Comparison of ENCODE assay signal across 8 cellular contexts in genomic region chr19:21082011-21082975, GRCh38. TPM values are rescaled to one million over a fixed set of nuclear protein-coding genes. Genes with fewer than 3 reads are reported as not detected.
DNase-seq lines count a peak whose midpoint lies in the region; ATAC-seq and TF ChIP-seq lines count a peak whose summit lies in the region.

TSS of gene ZNF714 (plus strand) at chr19:21082203. CDS start at chr19:21098269, 16,066 bp downstream.

- DNase-seq in GM04504 (ENCODE audit: low read depth) (peak; percentile 92), NCI-H1092 treated with DMSO at 0.1 percent for 48 hours (lab: John Stamatoyannopoulos, UW) (peak; percentile 71), ascending aorta (ENCODE audit: low spot score in 2 of 2) (peak; percentile 71 to 89), hepatic stellate cell (ENCODE audit: low spot score) (peak; percentile 77), renal cortical epithelial cell (ENCODE audit: low read depth) (peak; percentile 91), NCI-H1930 (lab: John Stamatoyannopoulos, UW) (no peak)

- H3K4me1 ChIP-seq in ascending aorta, result no peaks in the 10 kb centered on the region

- no peaks in the 10 kb centered on the region for H3K27me3 ChIP-seq in ascending aorta

- H3K4me3 ChIP-seq in ascending aorta, result peak within 1 kb of the TSS; percentile 54 to 77

- H3K36me3 ChIP-seq in ascending aorta, result no peaks in the 10 kb centered on the region

- intact Hi-C loops in T-helper 1 cell treated with Interleukin-12 subunit alpha and Interleukin-12 subunit beta and Interleukin-4 antibody, amounts not matched to agents 30 ng/mL and 1 ng/mL, for 36 hours (cut with micrococcal nuclease), result loop anchor here (1.0 to 10.0 kb wide), 11 partner anchors 59 to 755 kb away; partner anchors contain the start of genes ZNF100, ZNF429, ZNF43 and ZNF430
- intact Hi-C loops in ascending aorta (cut with DNase I), result no loop called here

- peak; percentile 96 for ATAC-seq in HG02588 (IDR thresholded peaks at IDR 0.05; ENCODE audit: unreplicated experiment)

- TF ChIP-seq CTCF in ascending aorta (IDR thresholded peaks at IDR 0.05), result no peak

- H3K9me3 ChIP-seq in ascending aorta, result no peaks in the 10 kb centered on the region

- peak within 1 kb of the TSS; percentile 53 to 59 for H3K27ac ChIP-seq in ascending aorta

RNA-seq across cellular contexts. Expression of gene ZNF714, which starts in this region (rescaled TPM):
- total RNA-seq in T-helper 1 cell treated with Interleukin-12 subunit alpha and Interleukin-12 subunit beta and Interleukin-4 antibody, amounts not matched to agents 30 ng/mL and 1 ng/mL, for 36 hours, result 21.3 and 25.0 TPM in 2 replicates
- 10.6 TPM for total RNA-seq in ascending aorta
- total RNA-seq in renal cortical epithelial cell, result 6.1 and 7.6 TPM in 2 replicates

Comparison
In these comparisons a context has a peak if more than half of its experiments do, and no peak if none do; other contexts are left out.
1. DNase-seq: peak in GM04504 (single experiment), NCI-H1092 treated with DMSO at 0.1 percent for 48 hours (single experiment), ascending aorta (2 of 2), hepatic stellate cell (single experiment) and renal cortical epithelial cell (single experiment); none in NCI-H1930 (0 of 2).